2 cellular contexts compared by ENCODE assay signal in genomic region chr7:139065323-139065722, GRCh38.
TF ChIP-seq lines count a peak whose summit lies in the region.

No MANE protein-coding gene starts in this region.

TF ChIP-seq in K562, 482 proteins besides CTCF, POLR2A, EP300 and RAD21:
- TF ChIP-seq, protein P1, sequence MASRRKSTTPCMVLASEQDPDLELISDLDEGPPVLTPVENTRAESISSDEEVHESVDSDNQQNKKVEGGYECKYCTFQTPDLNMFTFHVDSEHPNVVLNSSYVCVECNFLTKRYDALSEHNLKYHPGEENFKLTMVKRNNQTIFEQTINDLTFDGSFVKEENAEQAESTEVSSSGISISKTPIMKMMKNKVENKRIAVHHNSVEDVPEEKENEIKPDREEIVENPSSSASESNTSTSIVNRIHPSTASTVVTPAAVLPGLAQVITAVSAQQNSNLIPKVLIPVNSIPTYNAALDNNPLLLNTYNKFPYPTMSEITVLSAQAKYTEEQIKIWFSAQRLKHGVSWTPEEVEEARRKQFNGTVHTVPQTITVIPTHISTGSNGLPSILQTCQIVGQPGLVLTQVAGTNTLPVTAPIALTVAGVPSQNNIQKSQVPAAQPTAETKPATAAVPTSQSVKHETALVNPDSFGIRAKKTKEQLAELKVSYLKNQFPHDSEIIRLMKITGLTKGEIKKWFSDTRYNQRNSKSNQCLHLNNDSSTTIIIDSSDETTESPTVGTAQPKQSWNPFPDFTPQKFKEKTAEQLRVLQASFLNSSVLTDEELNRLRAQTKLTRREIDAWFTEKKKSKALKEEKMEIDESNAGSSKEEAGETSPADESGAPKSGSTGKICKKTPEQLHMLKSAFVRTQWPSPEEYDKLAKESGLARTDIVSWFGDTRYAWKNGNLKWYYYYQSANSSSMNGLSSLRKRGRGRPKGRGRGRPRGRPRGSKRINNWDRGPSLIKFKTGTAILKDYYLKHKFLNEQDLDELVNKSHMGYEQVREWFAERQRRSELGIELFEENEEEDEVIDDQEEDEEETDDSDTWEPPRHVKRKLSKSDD (conservative IDR thresholded peaks at IDR 0.05; ENCODE audit: low read length), result no peak
- TF ChIP-seq POLR2H (tag; IDR thresholded peaks at IDR 0.05; ENCODE audit: low read depth), result 0 out of 2 replicates have a peak, but pooled peaks have one; percentile 10

TF ChIP-seq in HEK293T, 16 proteins besides CTCF, POLR2A, EP300 and RAD21:
- TF ChIP-seq PKNOX1 (IDR thresholded peaks at IDR 0.05), result no peak
- no peak for TF ChIP-seq CTBP1 (IDR thresholded peaks at IDR 0.05; ENCODE audit: borderline replicate concordance)
- TF ChIP-seq ELF4 (IDR thresholded peaks at IDR 0.05), result no peak
- no peak for TF ChIP-seq ARNT (IDR thresholded peaks at IDR 0.05)
- TF ChIP-seq NFRKB (IDR thresholded peaks at IDR 0.05), result no peak
- no peak for TF ChIP-seq SP1 (IDR thresholded peaks at IDR 0.05)
- TF ChIP-seq ZNF384 (IDR thresholded peaks at IDR 0.05), result no peak
